ENCODE assay signal across 2 cellular contexts in the genomic region with DNA sequence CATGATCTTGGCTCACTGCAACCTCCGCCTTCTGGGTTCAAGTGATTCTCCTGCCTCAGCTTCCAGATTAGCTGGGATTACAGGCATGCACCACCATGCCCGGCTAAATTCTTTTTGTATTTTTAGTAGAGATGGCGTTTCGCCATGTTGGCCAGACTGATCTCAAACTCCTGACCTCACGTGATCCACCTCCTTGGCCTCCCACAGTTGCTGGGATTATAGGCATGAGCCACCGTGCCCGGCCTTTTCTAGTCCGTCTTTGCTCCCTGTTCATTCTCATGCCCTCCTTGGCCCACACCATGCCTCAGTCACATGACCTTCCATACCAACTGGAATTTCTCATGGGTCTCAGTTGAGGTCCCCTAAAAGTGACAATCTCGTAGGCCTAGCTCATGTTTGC.
A peak's percentile ranks its signal among the peaks of the same experiment; 100 is the strongest.
TF ChIP-seq lines count a peak whose summit lies in the region.

No MANE protein-coding gene starts in this region.

TF ChIP-seq in GM23338, 12 proteins besides CTCF, POLR2A, EP300 and RAD21 (continued from another document and continues in another):
- TF ChIP-seq, protein P1, sequence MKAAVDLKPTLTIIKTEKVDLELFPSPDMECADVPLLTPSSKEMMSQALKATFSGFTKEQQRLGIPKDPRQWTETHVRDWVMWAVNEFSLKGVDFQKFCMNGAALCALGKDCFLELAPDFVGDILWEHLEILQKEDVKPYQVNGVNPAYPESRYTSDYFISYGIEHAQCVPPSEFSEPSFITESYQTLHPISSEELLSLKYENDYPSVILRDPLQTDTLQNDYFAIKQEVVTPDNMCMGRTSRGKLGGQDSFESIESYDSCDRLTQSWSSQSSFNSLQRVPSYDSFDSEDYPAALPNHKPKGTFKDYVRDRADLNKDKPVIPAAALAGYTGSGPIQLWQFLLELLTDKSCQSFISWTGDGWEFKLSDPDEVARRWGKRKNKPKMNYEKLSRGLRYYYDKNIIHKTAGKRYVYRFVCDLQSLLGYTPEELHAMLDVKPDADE (IDR thresholded peaks at IDR 0.05): no peak
- TF ChIP-seq NANOG (IDR thresholded peaks at IDR 0.05; ENCODE audit: borderline replicate concordance) (no peak), CREB1 (CRISPR knock-in tag; IDR thresholded peaks at IDR 0.05; ENCODE audit: low read depth) (no peak), ZNF114 (CRISPR knock-in tag; IDR thresholded peaks at IDR 0.05) (no peak), STAT1 (IDR thresholded peaks at IDR 0.05; ENCODE audit: unreplicated experiment) (no peak), JUNB (IDR thresholded peaks at IDR 0.05; ENCODE audit: unreplicated experiment) (no peak), POLR2AphosphoS5 (IDR thresholded peaks at IDR 0.05; ENCODE audit: low read depth) (no peak), EZH2phosphoT487 (IDR thresholded peaks at IDR 0.05; ENCODE audit: unreplicated experiment) (no peak)
- TF ChIP-seq, protein P2, sequence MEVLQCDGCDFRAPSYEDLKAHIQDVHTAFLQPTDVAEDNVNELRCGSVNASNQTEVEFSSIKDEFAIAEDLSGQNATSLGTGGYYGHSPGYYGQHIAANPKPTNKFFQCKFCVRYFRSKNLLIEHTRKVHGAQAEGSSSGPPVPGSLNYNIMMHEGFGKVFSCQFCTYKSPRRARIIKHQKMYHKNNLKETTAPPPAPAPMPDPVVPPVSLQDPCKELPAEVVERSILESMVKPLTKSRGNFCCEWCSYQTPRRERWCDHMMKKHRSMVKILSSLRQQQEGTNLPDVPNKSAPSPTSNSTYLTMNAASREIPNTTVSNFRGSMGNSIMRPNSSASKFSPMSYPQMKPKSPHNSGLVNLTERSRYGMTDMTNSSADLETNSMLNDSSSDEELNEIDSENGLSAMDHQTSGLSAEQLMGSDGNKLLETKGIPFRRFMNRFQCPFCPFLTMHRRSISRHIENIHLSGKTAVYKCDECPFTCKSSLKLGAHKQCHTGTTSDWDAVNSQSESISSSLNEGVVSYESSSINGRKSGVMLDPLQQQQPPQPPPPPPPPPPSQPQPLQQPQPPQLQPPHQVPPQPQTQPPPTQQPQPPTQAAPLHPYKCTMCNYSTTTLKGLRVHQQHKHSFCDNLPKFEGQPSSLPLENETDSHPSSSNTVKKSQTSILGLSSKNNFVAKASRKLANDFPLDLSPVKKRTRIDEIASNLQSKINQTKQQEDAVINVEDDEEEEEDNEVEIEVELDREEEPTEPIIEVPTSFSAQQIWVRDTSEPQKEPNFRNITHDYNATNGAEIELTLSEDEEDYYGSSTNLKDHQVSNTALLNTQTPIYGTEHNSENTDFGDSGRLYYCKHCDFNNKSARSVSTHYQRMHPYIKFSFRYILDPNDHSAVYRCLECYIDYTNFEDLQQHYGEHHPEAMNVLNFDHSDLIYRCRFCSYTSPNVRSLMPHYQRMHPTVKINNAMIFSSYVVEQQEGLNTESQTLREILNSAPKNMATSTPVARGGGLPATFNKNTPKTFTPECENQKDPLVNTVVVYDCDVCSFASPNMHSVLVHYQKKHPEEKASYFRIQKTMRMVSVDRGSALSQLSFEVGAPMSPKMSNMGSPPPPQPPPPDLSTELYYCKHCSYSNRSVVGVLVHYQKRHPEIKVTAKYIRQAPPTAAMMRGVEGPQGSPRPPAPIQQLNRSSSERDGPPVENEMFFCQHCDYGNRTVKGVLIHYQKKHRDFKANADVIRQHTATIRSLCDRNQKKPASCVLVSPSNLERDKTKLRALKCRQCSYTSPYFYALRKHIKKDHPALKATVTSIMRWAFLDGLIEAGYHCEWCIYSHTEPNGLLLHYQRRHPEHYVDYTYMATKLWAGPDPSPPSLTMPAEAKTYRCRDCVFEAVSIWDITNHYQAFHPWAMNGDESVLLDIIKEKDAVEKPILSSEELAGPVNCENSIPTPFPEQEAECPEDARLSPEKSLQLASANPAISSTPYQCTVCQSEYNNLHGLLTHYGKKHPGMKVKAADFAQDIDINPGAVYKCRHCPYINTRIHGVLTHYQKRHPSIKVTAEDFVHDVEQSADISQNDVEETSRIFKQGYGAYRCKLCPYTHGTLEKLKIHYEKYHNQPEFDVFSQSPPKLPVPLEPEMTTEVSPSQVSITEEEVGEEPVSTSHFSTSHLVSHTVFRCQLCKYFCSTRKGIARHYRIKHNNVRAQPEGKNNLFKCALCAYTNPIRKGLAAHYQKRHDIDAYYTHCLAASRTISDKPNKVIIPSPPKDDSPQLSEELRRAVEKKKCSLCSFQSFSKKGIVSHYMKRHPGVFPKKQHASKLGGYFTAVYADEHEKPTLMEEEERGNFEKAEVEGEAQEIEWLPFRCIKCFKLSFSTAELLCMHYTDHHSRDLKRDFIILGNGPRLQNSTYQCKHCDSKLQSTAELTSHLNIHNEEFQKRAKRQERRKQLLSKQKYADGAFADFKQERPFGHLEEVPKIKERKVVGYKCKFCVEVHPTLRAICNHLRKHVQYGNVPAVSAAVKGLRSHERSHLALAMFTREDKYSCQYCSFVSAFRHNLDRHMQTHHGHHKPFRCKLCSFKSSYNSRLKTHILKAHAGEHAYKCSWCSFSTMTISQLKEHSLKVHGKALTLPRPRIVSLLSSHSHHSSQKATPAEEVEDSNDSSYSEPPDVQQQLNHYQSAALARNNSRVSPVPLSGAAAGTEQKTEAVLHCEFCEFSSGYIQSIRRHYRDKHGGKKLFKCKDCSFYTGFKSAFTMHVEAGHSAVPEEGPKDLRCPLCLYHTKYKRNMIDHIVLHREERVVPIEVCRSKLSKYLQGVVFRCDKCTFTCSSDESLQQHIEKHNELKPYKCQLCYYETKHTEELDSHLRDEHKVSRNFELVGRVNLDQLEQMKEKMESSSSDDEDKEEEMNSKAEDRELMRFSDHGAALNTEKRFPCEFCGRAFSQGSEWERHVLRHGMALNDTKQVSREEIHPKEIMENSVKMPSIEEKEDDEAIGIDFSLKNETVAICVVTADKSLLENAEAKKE (CRISPR knock-in tag; IDR thresholded peaks at IDR 0.05): no peak
- TF ChIP-seq, protein P3, sequence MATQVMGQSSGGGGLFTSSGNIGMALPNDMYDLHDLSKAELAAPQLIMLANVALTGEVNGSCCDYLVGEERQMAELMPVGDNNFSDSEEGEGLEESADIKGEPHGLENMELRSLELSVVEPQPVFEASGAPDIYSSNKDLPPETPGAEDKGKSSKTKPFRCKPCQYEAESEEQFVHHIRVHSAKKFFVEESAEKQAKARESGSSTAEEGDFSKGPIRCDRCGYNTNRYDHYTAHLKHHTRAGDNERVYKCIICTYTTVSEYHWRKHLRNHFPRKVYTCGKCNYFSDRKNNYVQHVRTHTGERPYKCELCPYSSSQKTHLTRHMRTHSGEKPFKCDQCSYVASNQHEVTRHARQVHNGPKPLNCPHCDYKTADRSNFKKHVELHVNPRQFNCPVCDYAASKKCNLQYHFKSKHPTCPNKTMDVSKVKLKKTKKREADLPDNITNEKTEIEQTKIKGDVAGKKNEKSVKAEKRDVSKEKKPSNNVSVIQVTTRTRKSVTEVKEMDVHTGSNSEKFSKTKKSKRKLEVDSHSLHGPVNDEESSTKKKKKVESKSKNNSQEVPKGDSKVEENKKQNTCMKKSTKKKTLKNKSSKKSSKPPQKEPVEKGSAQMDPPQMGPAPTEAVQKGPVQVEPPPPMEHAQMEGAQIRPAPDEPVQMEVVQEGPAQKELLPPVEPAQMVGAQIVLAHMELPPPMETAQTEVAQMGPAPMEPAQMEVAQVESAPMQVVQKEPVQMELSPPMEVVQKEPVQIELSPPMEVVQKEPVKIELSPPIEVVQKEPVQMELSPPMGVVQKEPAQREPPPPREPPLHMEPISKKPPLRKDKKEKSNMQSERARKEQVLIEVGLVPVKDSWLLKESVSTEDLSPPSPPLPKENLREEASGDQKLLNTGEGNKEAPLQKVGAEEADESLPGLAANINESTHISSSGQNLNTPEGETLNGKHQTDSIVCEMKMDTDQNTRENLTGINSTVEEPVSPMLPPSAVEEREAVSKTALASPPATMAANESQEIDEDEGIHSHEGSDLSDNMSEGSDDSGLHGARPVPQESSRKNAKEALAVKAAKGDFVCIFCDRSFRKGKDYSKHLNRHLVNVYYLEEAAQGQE (IDR thresholded peaks at IDR 0.05; ENCODE audit: unreplicated experiment): no peak

TF ChIP-seq in K562, 482 proteins besides CTCF, POLR2A, EP300 and RAD21:
- TF ChIP-seq, protein P4, sequence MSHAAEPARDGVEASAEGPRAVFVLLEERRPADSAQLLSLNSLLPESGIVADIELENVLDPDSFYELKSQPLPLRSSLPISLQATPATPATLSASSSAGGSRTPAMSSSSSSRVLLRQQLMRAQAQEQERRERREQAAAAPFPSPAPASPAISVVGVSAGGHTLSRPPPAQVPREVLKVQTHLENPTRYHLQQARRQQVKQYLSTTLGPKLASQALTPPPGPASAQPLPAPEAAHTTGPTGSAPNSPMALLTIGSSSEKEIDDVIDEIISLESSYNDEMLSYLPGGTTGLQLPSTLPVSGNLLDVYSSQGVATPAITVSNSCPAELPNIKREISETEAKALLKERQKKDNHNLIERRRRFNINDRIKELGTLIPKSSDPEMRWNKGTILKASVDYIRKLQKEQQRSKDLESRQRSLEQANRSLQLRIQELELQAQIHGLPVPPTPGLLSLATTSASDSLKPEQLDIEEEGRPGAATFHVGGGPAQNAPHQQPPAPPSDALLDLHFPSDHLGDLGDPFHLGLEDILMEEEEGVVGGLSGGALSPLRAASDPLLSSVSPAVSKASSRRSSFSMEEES (CRISPR knock-in tag; IDR thresholded peaks at IDR 0.05): peak; percentile 36; the same call in 1 of the 2 replicates
- TF ChIP-seq, protein P5, sequence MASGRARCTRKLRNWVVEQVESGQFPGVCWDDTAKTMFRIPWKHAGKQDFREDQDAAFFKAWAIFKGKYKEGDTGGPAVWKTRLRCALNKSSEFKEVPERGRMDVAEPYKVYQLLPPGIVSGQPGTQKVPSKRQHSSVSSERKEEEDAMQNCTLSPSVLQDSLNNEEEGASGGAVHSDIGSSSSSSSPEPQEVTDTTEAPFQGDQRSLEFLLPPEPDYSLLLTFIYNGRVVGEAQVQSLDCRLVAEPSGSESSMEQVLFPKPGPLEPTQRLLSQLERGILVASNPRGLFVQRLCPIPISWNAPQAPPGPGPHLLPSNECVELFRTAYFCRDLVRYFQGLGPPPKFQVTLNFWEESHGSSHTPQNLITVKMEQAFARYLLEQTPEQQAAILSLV (tag; IDR thresholded peaks at IDR 0.05): no peak
